ENCODE assay signal across 8 cellular contexts in genomic region chr10:91797874-91798735, GRCh38. TPM values are rescaled to one million over a fixed set of nuclear protein-coding genes. Genes with fewer than 3 reads are reported as not detected.
DNase-seq lines count a peak whose midpoint lies in the region; ATAC-seq lines count a peak whose summit lies in the region.

Gene TNKS2, plus strand, starts transcription at chr10:91798426. Its CDS starts 265 bp downstream, at chr10:91798691.

- no peaks in the 10 kb centered on the region for H3K9me3 Mint-ChIP-seq in effector memory CD8-positive, alpha-beta T cell
- no peaks in the 10 kb centered on the region for H3K9me3 Mint-ChIP-seq in memory B cell

- H3K4me1 Mint-ChIP-seq in effector memory CD8-positive, alpha-beta T cell (ENCODE audit: low read depth in 2 of 2) = peaks cover 40 to 67% of the 10 kb centered on the region in 2 donors
- peaks cover 46% of the 10 kb centered on the region for H3K4me1 Mint-ChIP-seq in memory B cell

- DNase-seq in COR-L47 (lab: John Stamatoyannopoulos, UW) (peak; percentile 74), HT1080 (ENCODE audit: low read depth) (peak; percentile 94), NOMO-1 treated with dmso at 0.1 percent for 144 hours (lab: John Stamatoyannopoulos, UW; ENCODE audit: unreplicated experiment) (peak; percentile 81), memory B cell (ENCODE audit: low spot score in 2 of 2) (peak; percentile 90 to 93)
- DNase-seq in activated CD8-positive, alpha-beta memory T cell treated with anti-CD3 and anti-CD28 coated beads for 48 hours (ENCODE audit: low read depth in 2 of 3, low spot score in 2 of 3) = peak; percentile 91 to 92 (median 91)
- DNase-seq in effector memory CD8-positive, alpha-beta T cell = peak; percentile 87 to 92 (median 88)
- DNase-seq in stimulated activated CD8-positive, alpha-beta memory T cell treated with anti-CD3 and anti-CD28 coated beads, Interleukin-12 subunit alpha, Interleukin-12 subunit beta, amount 100 ng/mL, for 1 hour (ENCODE audit: low read depth) = peak; percentile 87

- ATAC-seq in GM21360 (IDR thresholded peaks at IDR 0.05; ENCODE audit: unreplicated experiment) (peak; percentile 70), memory B cell (ENCODE audit: low read depth) (peak; percentile 77)
- ATAC-seq in effector memory CD8-positive, alpha-beta T cell (replicated peaks) = peak; percentile 75

- H3K27me3 Mint-ChIP-seq in effector memory CD8-positive, alpha-beta T cell = no peaks in the 10 kb centered on the region
- H3K27me3 Mint-ChIP-seq in memory B cell = no peaks in the 10 kb centered on the region

- peak within 1 kb of the TSS; percentile 97 to 99 for H3K27ac Mint-ChIP-seq in effector memory CD8-positive, alpha-beta T cell
- H3K27ac Mint-ChIP-seq in memory B cell = peak within 1 kb of the TSS; percentile 98

- peaks cover 34% of the 10 kb centered on the region for H3K36me3 Mint-ChIP-seq in effector memory CD8-positive, alpha-beta T cell (ENCODE audit: insufficient read depth)
- H3K36me3 Mint-ChIP-seq in memory B cell = peaks cover 6% of the 10 kb centered on the region

- peak within 1 kb of the TSS; percentile 97 to 98 for H3K4me3 Mint-ChIP-seq in effector memory CD8-positive, alpha-beta T cell
- peak within 1 kb of the TSS; percentile 99 for H3K4me3 Mint-ChIP-seq in memory B cell

RNA-seq across cellular contexts. Expression of gene TNKS2, which starts in this region (rescaled TPM):
- 17.2 and 27.0 TPM in 2 replicates for total RNA-seq in HT1080 (2014; rRNA removed; shearing (Covaris generic))
- polyA plus RNA-seq in HT1080 (2015; cell fraction: cytosol; rRNA removed) = 20.2 and 26.4 TPM in 2 replicates
- polyA plus RNA-seq in HT1080 (2015; cell fraction: nucleus; rRNA removed) = 33.4 and 40.0 TPM in 2 replicates

Comparison
In these comparisons a context has a peak if more than half of its experiments do, and no peak if none do; other contexts are left out.
1. Peak in every context shown above with its lines: DNase-seq and ATAC-seq.